ENCODE assay signal across 8 cellular contexts in genomic region chr14:96391293-96392118, GRCh38. TPM values are rescaled to one million over a fixed set of nuclear protein-coding genes. Genes with fewer than 3 reads are reported as not detected.
A peak's percentile ranks its signal among the peaks of the same experiment; 100 is the strongest.
DNase-seq lines count a peak whose midpoint lies in the region; ATAC-seq and TF ChIP-seq lines count a peak whose summit lies in the region.

No MANE protein-coding gene starts in this region.

- peaks cover 5% of the 10 kb centered on the region for H3K27me3 Mint-ChIP-seq in neural progenitor cell (ENCODE audit: insufficient read depth, low read depth)

- peak overlapping the region; percentile 88 for H3K9ac ChIP-seq in ES-I3 (ENCODE audit: low read depth, low read length)
- peak overlapping the region; percentile 81 for H3K9ac ChIP-seq in Loucy (ENCODE audit: low read depth, low read length, poor library complexity, severe bottlenecking)
- H3K9ac ChIP-seq in neural progenitor cell, result no peak overlapping the region
- peak overlapping the region; percentile 58 to 70 for H3K9ac ChIP-seq in stomach smooth muscle (ENCODE audit: low read length in 2 of 2)

- H3K27ac ChIP-seq in RWPE2 (ENCODE audit: poor library complexity, severe bottlenecking) (no peak overlapping the region), neural progenitor cell (no peak overlapping the region), stomach smooth muscle (ENCODE audit: low read length) (no peak overlapping the region)

- H3K9me2 ChIP-seq in Loucy (replicated peaks; ENCODE audit: low read depth, low read length), result no peaks in the 10 kb centered on the region

- peak overlapping the region; percentile 99 for H2AFZ ChIP-seq in Loucy (ENCODE audit: low read length)
- peak overlapping the region; percentile 86 for H2AFZ ChIP-seq in neural progenitor cell (replicated peaks)

- TF ChIP-seq CTCF in Loucy (conservative IDR thresholded peaks at IDR 0.05; ENCODE audit: low read length), result no peak
- TF ChIP-seq CTCF in RWPE2 (IDR thresholded peaks at IDR 0.05; ENCODE audit: poor library complexity, severe bottlenecking), result no peak
- no peak for TF ChIP-seq CTCF in foreskin fibroblast (IDR thresholded peaks at IDR 0.05; ENCODE audit: low read depth, low read length)
- TF ChIP-seq CTCF in neural progenitor cell (IDR thresholded peaks at IDR 0.05), result no peak

- H3K36me3 Mint-ChIP-seq in neural progenitor cell, result no peaks in the 10 kb centered on the region

- H3K4me1 ChIP-seq in ES-I3 (ENCODE audit: insufficient read depth, low read length) (no peaks in the 10 kb centered on the region), Loucy (ENCODE audit: insufficient read depth, low read length, poor library complexity, severe bottlenecking) (peaks cover 4% of the 10 kb centered on the region), RWPE2 (ENCODE audit: insufficient read depth, poor library complexity, severe bottlenecking) (peaks cover 3% of the 10 kb centered on the region), neural progenitor cell (peaks cover 6% of the 10 kb centered on the region), stomach smooth muscle (ENCODE audit: control insufficient read depth, insufficient read depth, low read length) (peaks cover 13% of the 10 kb centered on the region)

- H3K4me1 Mint-ChIP-seq in neural progenitor cell, result peaks cover 3% of the 10 kb centered on the region

- H3K79me2 ChIP-seq in Loucy (ENCODE audit: insufficient read depth, low read length) (no peaks in the 10 kb centered on the region), neural progenitor cell (ENCODE audit: low read depth) (no peaks in the 10 kb centered on the region)

- peak overlapping the region; percentile 91 for H3K4me3 Mint-ChIP-seq in neural progenitor cell

- H3K36me3 ChIP-seq in ES-I3 (ENCODE audit: insufficient read depth, low read length), result no peaks in the 10 kb centered on the region
- no peaks in the 10 kb centered on the region for H3K36me3 ChIP-seq in H7 (replicated peaks; ENCODE audit: control insufficient read depth, insufficient read depth, low read length)
- H3K36me3 ChIP-seq in Loucy (ENCODE audit: insufficient read depth, low read length), result peaks cover 7% of the 10 kb centered on the region; the same call in 1 of the 2 replicates
- peaks cover under 1% of the 10 kb centered on the region; the same call in 1 of the 2 replicates for H3K36me3 ChIP-seq in RWPE2 (ENCODE audit: low read depth)
- no peaks in the 10 kb centered on the region for H3K36me3 ChIP-seq in neural progenitor cell
- H3K36me3 ChIP-seq in stomach smooth muscle (ENCODE audit: control insufficient read depth in 2 of 2, insufficient read depth in 2 of 2, low read length in 2 of 2), result no peaks in the 10 kb centered on the region

- H3K27me3 ChIP-seq in H7 (ENCODE audit: control insufficient read depth, insufficient read depth, low read length) (peaks cover 20% of the 10 kb centered on the region), Loucy (ENCODE audit: insufficient read depth, low read length, poor library complexity, severe bottlenecking) (no peaks in the 10 kb centered on the region), RWPE2 (ENCODE audit: insufficient read depth, poor library complexity, severe bottlenecking) (peaks cover 3% of the 10 kb centered on the region), neural progenitor cell (peaks cover 38% of the 10 kb centered on the region), stomach smooth muscle (ENCODE audit: control insufficient read depth in 1 of 2, insufficient read depth in 2 of 2, low read length in 2 of 2) (no peaks in the 10 kb centered on the region)

- H4K20me1 ChIP-seq in Loucy (ENCODE audit: insufficient read depth, low read length, poor library complexity, severe bottlenecking) (no peaks in the 10 kb centered on the region), neural progenitor cell (ENCODE audit: low read depth) (no peaks in the 10 kb centered on the region)

- H3K4me3 ChIP-seq in H7 (ENCODE audit: insufficient read depth, low read depth, low read length) (peak overlapping the region; percentile 70), Loucy (ENCODE audit: low read length, poor library complexity, severe bottlenecking) (peak overlapping the region; percentile 86), RWPE2 (ENCODE audit: severe bottlenecking) (peak overlapping the region; percentile 48), foreskin fibroblast (ENCODE audit: low read depth in 1 of 2, low read length in 2 of 2) (peak overlapping the region; percentile 63 to 76), neural progenitor cell (peak overlapping the region; percentile 64), stomach smooth muscle (ENCODE audit: low read length in 2 of 2) (peak overlapping the region; percentile 82 to 90)

- H3F3A ChIP-seq in Loucy (ENCODE audit: low read depth) (no peaks in the 10 kb centered on the region), neural progenitor cell (ENCODE audit: low read depth) (peaks cover 20% of the 10 kb centered on the region)

- DNase-seq in H7 (peak; percentile 99), RWPE2 (ENCODE audit: low spot score) (peak; percentile 99), foreskin fibroblast (peak; percentile 94 to 99), neural progenitor cell (ENCODE audit: low spot score) (peak; percentile 98)
- DNase-seq in activated effector memory CD4-positive, alpha-beta T cell treated with anti-CD3 and anti-CD28 coated beads, Interleukin-2, amount 50 U/mL, for 16 hours, result peak; percentile 100

- H3K4me2 ChIP-seq in Loucy (ENCODE audit: low read depth, low read length, poor library complexity, severe bottlenecking) (peak overlapping the region; percentile 93), neural progenitor cell (peak overlapping the region; percentile 87)

- H3K9me3 Mint-ChIP-seq in neural progenitor cell, result no peaks in the 10 kb centered on the region

- ATAC-seq in RWPE2 (ENCODE audit: low read depth), result peak; percentile 89

- H3K9me3 ChIP-seq in ES-I3 (ENCODE audit: control insufficient read depth, insufficient read depth, low read length), result no peaks in the 10 kb centered on the region
- no peaks in the 10 kb centered on the region for H3K9me3 ChIP-seq in Loucy (ENCODE audit: insufficient read depth, low read depth, low read length)
- no peaks in the 10 kb centered on the region for H3K9me3 ChIP-seq in RWPE2 (ENCODE audit: severe bottlenecking)
- H3K9me3 ChIP-seq in neural progenitor cell (ENCODE audit: low read depth), result no peaks in the 10 kb centered on the region
- no peaks in the 10 kb centered on the region for H3K9me3 ChIP-seq in stomach smooth muscle (ENCODE audit: control insufficient read depth in 2 of 2, low read length in 2 of 2)

- H3K27ac Mint-ChIP-seq in neural progenitor cell, result no peak overlapping the region

RNA-seq across cellular contexts. Expression of gene AK7, which starts 0.4 kb away (rescaled TPM):
- total RNA-seq in H7 (2014; rRNA removed; shearing (Covaris generic)), result 2.1 and 2.2 TPM in 2 replicates
- 8.0 and 9.0 TPM in 2 replicates for total RNA-seq in neural progenitor cell (ENCODE audit: low replicate concordance)

RNA-seq across cellular contexts. Expression of gene GSKIP, which starts 28.2 kb away (rescaled TPM):
- total RNA-seq in H7 (2014; rRNA removed; shearing (Covaris generic)), result 48.4 and 50.2 TPM in 2 replicates
- total RNA-seq in neural progenitor cell (ENCODE audit: low replicate concordance), result 48.4 and 73.2 TPM in 2 replicates

RNA-seq across cellular contexts. Expression of gene ATG2B, which starts 28.4 kb away (rescaled TPM):
- 7.1 and 10.0 TPM in 2 replicates for total RNA-seq in H7 (2014; rRNA removed; shearing (Covaris generic))
- total RNA-seq in neural progenitor cell (ENCODE audit: low replicate concordance), result 11.9 and 12.3 TPM in 2 replicates
